In genomic region chr3:147419062-147419701, GRCh38 we compare ENCODE assay signal across 8 cellular contexts. TPM values are rescaled to one million over a fixed set of nuclear protein-coding genes. Genes with fewer than 3 reads are reported as not detected.
DNase-seq lines count a peak whose midpoint lies in the region; ATAC-seq, FAIRE-seq and TF ChIP-seq lines count a peak whose summit lies in the region.

No MANE protein-coding gene starts in this region.

- no peak for FAIRE-seq in frontal cortex (lab: Jason Lieb, UNC)
- FAIRE-seq in pancreas (lab: Jason Lieb, UNC): no peak
- FAIRE-seq in urothelium cell line (lab: Jason Lieb, UNC): no peak

- TF ChIP-seq CTCF in pancreas (IDR thresholded peaks at IDR 0.05): no peak

- H3K27me3 ChIP-seq in pancreas: peaks cover 13 to 81% (median 35%) of the 10 kb centered on the region in 4 donors

- H3K27ac Mint-ChIP-seq in effector memory CD8-positive, alpha-beta T cell: no peak overlapping the region
- no peak overlapping the region for H3K27ac Mint-ChIP-seq in activated CD4-positive, alpha-beta memory T cell treated with anti-CD3 and anti-CD28 coated beads, Interleukin-2, amount 10 ng/mL, durations not matched to agents 7 days and 5 days

- no peak overlapping the region for H3K27ac ChIP-seq in pancreas

- DNase-seq in Daoy (ENCODE audit: low read depth) (peak; percentile 91), RPMI8226 (peak; percentile 40), frontal cortex (ENCODE audit: low spot score in 2 of 2) (peak; percentile 86 to 88), pancreas (peak in 4 of 6 donors; percentile 11 to 80 (median 54)), urothelium cell line (ENCODE audit: low spot score) (no peak), NCI-H187 treated with DMSO at 0.1 percent for 48 hours (lab: John Stamatoyannopoulos, UW) (no peak)
- no peak for DNase-seq in effector memory CD8-positive, alpha-beta T cell
- DNase-seq in activated CD4-positive, alpha-beta memory T cell treated with anti-CD3 and anti-CD28 coated beads, Interleukin-2, amount 10 ng/mL, durations not matched to agents 7 days and 5 days: no peak

- H3K4me3 ChIP-seq in pancreas: peak overlapping the region in 2 of 4 donors; percentile 5 to 38

- H3K27me3 Mint-ChIP-seq in effector memory CD8-positive, alpha-beta T cell: peaks cover 67 to 85% of the 10 kb centered on the region in 2 donors
- H3K27me3 Mint-ChIP-seq in activated CD4-positive, alpha-beta memory T cell treated with anti-CD3 and anti-CD28 coated beads, Interleukin-2, amount 10 ng/mL, durations not matched to agents 7 days and 5 days: peaks cover 72% of the 10 kb centered on the region

- no peaks in the 10 kb centered on the region for H3K9me3 ChIP-seq in pancreas

- H3K4me1 Mint-ChIP-seq in effector memory CD8-positive, alpha-beta T cell (ENCODE audit: low read depth in 2 of 2): no peaks in the 10 kb centered on the region
- no peaks in the 10 kb centered on the region for H3K4me1 Mint-ChIP-seq in activated CD4-positive, alpha-beta memory T cell treated with anti-CD3 and anti-CD28 coated beads, Interleukin-2, amount 10 ng/mL, durations not matched to agents 7 days and 5 days

- H3K9me3 Mint-ChIP-seq in effector memory CD8-positive, alpha-beta T cell: peaks cover 0 to 7% of the 10 kb centered on the region in 2 donors
- no peaks in the 10 kb centered on the region for H3K9me3 Mint-ChIP-seq in activated CD4-positive, alpha-beta memory T cell treated with anti-CD3 and anti-CD28 coated beads, Interleukin-2, amount 10 ng/mL, durations not matched to agents 7 days and 5 days

- no peaks in the 10 kb centered on the region for H3K36me3 ChIP-seq in pancreas

- peaks cover 0 to 14% (median 0%) of the 10 kb centered on the region in 3 donors for H3K4me1 ChIP-seq in pancreas

- POLR2A ChIA-PET in activated CD4-positive, alpha-beta memory T cell treated with anti-CD3 and anti-CD28 coated beads, Interleukin-2, amount 10 ng/mL, durations not matched to agents 7 days and 5 days (lab: Charles Lee): no interaction called here

- CTCF ChIA-PET in activated CD4-positive, alpha-beta memory T cell treated with anti-CD3 and anti-CD28 coated beads, Interleukin-2, amount 10 ng/mL, durations not matched to agents 7 days and 5 days (lab: Charles Lee): no interaction called here

- H3K36me3 Mint-ChIP-seq in effector memory CD8-positive, alpha-beta T cell (ENCODE audit: insufficient read depth): no peaks in the 10 kb centered on the region
- H3K36me3 Mint-ChIP-seq in activated CD4-positive, alpha-beta memory T cell treated with anti-CD3 and anti-CD28 coated beads, Interleukin-2, amount 10 ng/mL, durations not matched to agents 7 days and 5 days (ENCODE audit: low read depth): no peaks in the 10 kb centered on the region

- H3K4me3 Mint-ChIP-seq in effector memory CD8-positive, alpha-beta T cell: no peak overlapping the region
- H3K4me3 Mint-ChIP-seq in activated CD4-positive, alpha-beta memory T cell treated with anti-CD3 and anti-CD28 coated beads, Interleukin-2, amount 10 ng/mL, durations not matched to agents 7 days and 5 days: no peak overlapping the region

- 3 to 5% methylated on average over 45 of the region's 45 CpGs for WGBS in pancreas, 2 donors

- peak; percentile 48 to 58 (median 56) for ATAC-seq in pancreas
- ATAC-seq in effector memory CD8-positive, alpha-beta T cell (replicated peaks): no peak

- intact Hi-C loops in pancreas (cut with DNase I): loop anchor here in 1 of 3 donors (10.0 kb wide), 1 partner anchor 54 kb away; no protein-coding TSS in a partner anchor

RNA-seq across cellular contexts. Expression of gene ZIC1, which starts 10.0 kb away (rescaled TPM):
- total RNA-seq in Daoy (2014; rRNA removed; shearing (Covaris generic)): 10.3 and 19.5 TPM in 2 replicates
- total RNA-seq in frontal cortex (20.0 TPM), pancreas (not detected)
- polyA plus RNA-seq in pancreas: not detected
- not detected for total RNA-seq in activated CD4-positive, alpha-beta memory T cell treated with anti-CD3 and anti-CD28 coated beads, Interleukin-2, amount 10 ng/mL, durations not matched to agents 7 days and 5 days

RNA-seq across cellular contexts. Expression of gene ZIC4, which starts 12.8 kb away (rescaled TPM):
- 0.17 TPM in 1 of 2 replicates, not detected in the other for total RNA-seq in Daoy (2014; rRNA removed; shearing (Covaris generic))
- total RNA-seq in frontal cortex: 2.4 TPM
- total RNA-seq in pancreas: not detected
- polyA plus RNA-seq in pancreas: not detected
- not detected for total RNA-seq in activated CD4-positive, alpha-beta memory T cell treated with anti-CD3 and anti-CD28 coated beads, Interleukin-2, amount 10 ng/mL, durations not matched to agents 7 days and 5 days

Comparison
In these comparisons a context has a peak if more than half of its experiments do, and no peak if none do; other contexts are left out.
1. DNase-seq: peak in Daoy (single experiment), RPMI8226 (single experiment), frontal cortex (2 of 2) and pancreas (4 of 6); none in effector memory CD8-positive, alpha-beta T cell (0 of 3), activated CD4-positive, alpha-beta memory T cell treated with anti-CD3 and anti-CD28 coated beads, Interleukin-2, amount 10 ng/mL, durations not matched to agents 7 days and 5 days (single experiment), urothelium cell line (single experiment) and NCI-H187 treated with DMSO at 0.1 percent for 48 hours (single experiment).
2. RNA of gene ZIC1, which starts 10.0 kb away (total RNA-seq): 20.0 TPM in frontal cortex (single experiment) and 10.3 to 19.5 TPM in Daoy; not detected in pancreas and not detected in activated CD4-positive, alpha-beta memory T cell treated with anti-CD3 and anti-CD28 coated beads, Interleukin-2, amount 10 ng/mL, durations not matched to agents 7 days and 5 days; every median in the first group is over 10 times any median in the second.